In the genomic region with DNA sequence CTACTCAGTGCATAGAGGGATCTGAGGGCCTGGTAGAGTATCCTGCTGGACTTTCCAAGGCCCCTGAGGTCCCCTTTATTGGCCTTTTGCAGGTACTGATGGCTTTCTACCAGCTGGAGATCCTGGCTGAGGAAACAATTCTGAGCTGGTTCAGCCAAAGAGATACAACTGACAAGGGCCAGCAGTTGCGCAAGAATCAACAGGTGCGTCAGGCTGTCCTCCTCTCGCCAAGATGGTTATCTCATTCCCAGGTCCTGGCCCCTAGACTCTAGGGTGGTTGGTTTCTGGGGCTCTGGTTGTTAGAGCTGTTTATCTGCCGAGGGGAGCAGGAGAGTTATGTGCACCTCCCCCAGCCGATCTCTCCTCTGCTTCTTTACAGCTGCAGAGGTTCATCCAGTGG, we compare ENCODE assay signal across 2 cellular contexts.
TF ChIP-seq lines count a peak whose summit lies in the region.

No MANE protein-coding gene starts in this region.

TF ChIP-seq in HCT116, 20 proteins besides CTCF, POLR2A, EP300 and RAD21:
- TF ChIP-seq, protein P1, sequence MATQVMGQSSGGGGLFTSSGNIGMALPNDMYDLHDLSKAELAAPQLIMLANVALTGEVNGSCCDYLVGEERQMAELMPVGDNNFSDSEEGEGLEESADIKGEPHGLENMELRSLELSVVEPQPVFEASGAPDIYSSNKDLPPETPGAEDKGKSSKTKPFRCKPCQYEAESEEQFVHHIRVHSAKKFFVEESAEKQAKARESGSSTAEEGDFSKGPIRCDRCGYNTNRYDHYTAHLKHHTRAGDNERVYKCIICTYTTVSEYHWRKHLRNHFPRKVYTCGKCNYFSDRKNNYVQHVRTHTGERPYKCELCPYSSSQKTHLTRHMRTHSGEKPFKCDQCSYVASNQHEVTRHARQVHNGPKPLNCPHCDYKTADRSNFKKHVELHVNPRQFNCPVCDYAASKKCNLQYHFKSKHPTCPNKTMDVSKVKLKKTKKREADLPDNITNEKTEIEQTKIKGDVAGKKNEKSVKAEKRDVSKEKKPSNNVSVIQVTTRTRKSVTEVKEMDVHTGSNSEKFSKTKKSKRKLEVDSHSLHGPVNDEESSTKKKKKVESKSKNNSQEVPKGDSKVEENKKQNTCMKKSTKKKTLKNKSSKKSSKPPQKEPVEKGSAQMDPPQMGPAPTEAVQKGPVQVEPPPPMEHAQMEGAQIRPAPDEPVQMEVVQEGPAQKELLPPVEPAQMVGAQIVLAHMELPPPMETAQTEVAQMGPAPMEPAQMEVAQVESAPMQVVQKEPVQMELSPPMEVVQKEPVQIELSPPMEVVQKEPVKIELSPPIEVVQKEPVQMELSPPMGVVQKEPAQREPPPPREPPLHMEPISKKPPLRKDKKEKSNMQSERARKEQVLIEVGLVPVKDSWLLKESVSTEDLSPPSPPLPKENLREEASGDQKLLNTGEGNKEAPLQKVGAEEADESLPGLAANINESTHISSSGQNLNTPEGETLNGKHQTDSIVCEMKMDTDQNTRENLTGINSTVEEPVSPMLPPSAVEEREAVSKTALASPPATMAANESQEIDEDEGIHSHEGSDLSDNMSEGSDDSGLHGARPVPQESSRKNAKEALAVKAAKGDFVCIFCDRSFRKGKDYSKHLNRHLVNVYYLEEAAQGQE (IDR thresholded peaks at IDR 0.05; ENCODE audit: low read depth), result no peak
- TF ChIP-seq ZNF274 (IDR thresholded peaks at IDR 0.05; ENCODE audit: low read depth, low read length), result no peak
- no peak for TF ChIP-seq CEBPB (IDR thresholded peaks at IDR 0.05; ENCODE audit: low read depth)
- TF ChIP-seq EZH2 (IDR thresholded peaks at IDR 0.05), result no peak
- TF ChIP-seq SP1 (IDR thresholded peaks at IDR 0.05; ENCODE audit: low read depth), result no peak
- no peak for TF ChIP-seq SRF (IDR thresholded peaks at IDR 0.05; ENCODE audit: low read depth)
- TF ChIP-seq TCF7L2 (IDR thresholded peaks at IDR 0.05; ENCODE audit: borderline replicate concordance, extremely low read depth, insufficient read depth, insufficient read length), result no peak
- TF ChIP-seq JUND (IDR thresholded peaks at IDR 0.05), result no peak
- no peak for TF ChIP-seq ZFX (IDR thresholded peaks at IDR 0.05)

TF ChIP-seq in K562, 482 proteins besides CTCF, POLR2A, EP300 and RAD21:
- TF ChIP-seq CEBPG (CRISPR knock-in tag; IDR thresholded peaks at IDR 0.05) (peak; percentile 48; the same call in 1 of the 2 replicates), CEBPG (tag; conservative IDR thresholded peaks at IDR 0.05 in 1 of 2, IDR thresholded peaks at IDR 0.05 in 1 of 2) (peak; percentile 67 to 94), CREBBP (IDR thresholded peaks at IDR 0.05; ENCODE audit: low read depth, low read length) (no peak), CHCHD3 (CRISPR knock-in tag; IDR thresholded peaks at IDR 0.05) (no peak), KLF6 (CRISPR knock-in tag; IDR thresholded peaks at IDR 0.05; ENCODE audit: borderline replicate concordance) (no peak), NONO (IDR thresholded peaks at IDR 0.05; ENCODE audit: low read depth in 2 of 2, low read length in 1 of 2) (no peak), ZNF583 (CRISPR knock-in tag; IDR thresholded peaks at IDR 0.05) (no peak), ZFPM2 (CRISPR knock-in tag; IDR thresholded peaks at IDR 0.05) (no peak), ZNF140 (CRISPR knock-in tag; IDR thresholded peaks at IDR 0.05) (no peak), HMG20B (CRISPR knock-in tag; IDR thresholded peaks at IDR 0.05) (no peak), CEBPB (tag; IDR thresholded peaks at IDR 0.05) (peak; percentile 95)
- TF ChIP-seq, protein P2, sequence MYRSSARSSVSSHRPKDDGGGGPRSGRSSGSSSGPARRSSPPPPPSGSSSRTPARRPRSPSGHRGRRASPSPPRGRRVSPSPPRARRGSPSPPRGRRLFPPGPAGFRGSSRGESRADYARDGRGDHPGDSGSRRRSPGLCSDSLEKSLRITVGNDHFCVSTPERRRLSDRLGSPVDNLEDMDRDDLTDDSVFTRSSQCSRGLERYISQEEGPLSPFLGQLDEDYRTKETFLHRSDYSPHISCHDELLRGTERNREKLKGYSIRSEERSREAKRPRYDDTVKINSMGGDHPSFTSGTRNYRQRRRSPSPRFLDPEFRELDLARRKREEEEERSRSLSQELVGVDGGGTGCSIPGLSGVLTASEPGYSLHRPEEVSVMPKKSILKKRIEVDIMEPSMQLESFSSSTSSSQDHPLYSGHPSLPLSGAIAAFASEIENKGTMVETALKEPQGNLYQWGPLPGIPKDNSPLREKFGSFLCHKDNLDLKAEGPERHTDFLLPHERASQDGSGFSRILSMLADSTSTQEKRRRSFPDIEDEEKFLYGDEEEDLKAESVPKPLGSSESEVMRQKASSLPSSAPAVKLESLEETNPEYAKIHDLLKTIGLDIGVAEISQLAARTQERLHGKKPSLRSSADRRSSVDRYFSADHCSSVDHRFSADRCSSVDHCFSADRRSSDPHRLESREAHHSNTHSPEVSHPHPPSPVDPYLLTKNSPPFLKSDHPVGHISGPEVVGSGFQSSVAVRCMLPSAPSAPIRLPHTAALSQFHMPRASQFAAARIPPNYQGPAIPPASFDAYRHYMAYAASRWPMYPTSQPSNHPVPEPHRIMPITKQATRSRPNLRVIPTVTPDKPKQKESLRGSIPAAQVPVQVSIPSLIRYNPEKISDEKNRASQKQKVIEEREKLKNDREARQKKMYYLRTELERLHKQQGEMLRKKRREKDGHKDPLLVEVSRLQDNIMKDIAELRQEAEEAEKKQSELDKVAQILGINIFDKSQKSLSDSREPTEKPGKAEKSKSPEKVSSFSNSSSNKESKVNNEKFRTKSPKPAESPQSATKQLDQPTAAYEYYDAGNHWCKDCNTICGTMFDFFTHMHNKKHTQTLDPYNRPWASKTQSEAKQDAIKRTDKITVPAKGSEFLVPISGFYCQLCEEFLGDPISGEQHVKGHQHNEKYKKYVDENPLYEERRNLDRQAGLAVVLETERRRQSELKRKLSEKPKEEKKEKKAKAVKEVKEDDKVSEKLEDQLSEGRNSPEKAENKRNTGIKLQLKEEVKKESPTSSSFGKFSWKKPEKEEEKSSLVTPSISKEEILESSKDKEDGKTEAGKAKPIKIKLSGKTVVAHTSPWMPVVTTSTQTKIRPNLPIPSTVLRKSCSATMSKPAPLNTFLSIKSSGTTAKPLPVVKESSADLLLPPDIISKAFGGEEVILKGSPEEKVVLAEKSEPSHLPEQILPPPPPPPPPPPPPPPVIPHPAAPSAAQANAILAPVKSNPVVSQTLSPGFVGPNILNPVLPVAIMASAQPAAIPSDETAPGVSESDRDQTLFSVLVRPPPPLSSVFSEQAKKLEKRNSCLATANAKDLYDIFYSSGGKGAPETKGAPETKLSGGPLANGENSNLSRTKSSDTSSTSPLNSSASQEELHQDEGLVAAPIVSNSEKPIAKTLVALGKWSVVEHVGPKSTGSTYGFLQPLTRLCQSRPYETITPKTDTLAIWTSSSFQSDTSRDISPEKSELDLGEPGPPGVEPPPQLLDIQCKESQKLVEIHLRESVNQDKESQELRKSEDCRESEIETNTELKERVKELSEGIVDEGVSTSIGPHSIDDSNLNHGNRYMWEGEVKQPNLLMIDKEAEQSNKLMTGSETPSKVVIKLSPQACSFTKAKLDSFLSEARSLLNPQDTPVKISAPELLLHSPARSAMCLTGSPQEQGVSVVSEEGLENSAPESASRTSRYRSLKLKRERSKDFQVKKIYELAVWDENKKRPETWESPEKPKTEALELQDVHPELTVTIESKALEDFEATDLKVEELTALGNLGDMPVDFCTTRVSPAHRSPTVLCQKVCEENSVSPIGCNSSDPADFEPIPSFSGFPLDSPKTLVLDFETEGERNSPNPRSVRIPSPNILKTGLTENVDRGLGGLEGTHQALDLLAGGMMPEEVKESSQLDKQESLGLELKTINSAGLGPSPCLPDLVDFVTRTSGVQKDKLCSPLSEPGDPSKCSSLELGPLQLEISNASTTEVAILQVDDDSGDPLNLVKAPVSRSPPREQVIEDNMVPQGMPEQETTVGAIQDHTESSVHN (IDR thresholded peaks at IDR 0.05; ENCODE audit: borderline replicate concordance in 1 of 2, low read depth in 1 of 2), result no peak
- TF ChIP-seq, protein P3, sequence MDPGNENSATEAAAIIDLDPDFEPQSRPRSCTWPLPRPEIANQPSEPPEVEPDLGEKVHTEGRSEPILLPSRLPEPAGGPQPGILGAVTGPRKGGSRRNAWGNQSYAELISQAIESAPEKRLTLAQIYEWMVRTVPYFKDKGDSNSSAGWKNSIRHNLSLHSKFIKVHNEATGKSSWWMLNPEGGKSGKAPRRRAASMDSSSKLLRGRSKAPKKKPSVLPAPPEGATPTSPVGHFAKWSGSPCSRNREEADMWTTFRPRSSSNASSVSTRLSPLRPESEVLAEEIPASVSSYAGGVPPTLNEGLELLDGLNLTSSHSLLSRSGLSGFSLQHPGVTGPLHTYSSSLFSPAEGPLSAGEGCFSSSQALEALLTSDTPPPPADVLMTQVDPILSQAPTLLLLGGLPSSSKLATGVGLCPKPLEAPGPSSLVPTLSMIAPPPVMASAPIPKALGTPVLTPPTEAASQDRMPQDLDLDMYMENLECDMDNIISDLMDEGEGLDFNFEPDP (CRISPR knock-in tag; IDR thresholded peaks at IDR 0.05), result no peak
- TF ChIP-seq, protein P4, sequence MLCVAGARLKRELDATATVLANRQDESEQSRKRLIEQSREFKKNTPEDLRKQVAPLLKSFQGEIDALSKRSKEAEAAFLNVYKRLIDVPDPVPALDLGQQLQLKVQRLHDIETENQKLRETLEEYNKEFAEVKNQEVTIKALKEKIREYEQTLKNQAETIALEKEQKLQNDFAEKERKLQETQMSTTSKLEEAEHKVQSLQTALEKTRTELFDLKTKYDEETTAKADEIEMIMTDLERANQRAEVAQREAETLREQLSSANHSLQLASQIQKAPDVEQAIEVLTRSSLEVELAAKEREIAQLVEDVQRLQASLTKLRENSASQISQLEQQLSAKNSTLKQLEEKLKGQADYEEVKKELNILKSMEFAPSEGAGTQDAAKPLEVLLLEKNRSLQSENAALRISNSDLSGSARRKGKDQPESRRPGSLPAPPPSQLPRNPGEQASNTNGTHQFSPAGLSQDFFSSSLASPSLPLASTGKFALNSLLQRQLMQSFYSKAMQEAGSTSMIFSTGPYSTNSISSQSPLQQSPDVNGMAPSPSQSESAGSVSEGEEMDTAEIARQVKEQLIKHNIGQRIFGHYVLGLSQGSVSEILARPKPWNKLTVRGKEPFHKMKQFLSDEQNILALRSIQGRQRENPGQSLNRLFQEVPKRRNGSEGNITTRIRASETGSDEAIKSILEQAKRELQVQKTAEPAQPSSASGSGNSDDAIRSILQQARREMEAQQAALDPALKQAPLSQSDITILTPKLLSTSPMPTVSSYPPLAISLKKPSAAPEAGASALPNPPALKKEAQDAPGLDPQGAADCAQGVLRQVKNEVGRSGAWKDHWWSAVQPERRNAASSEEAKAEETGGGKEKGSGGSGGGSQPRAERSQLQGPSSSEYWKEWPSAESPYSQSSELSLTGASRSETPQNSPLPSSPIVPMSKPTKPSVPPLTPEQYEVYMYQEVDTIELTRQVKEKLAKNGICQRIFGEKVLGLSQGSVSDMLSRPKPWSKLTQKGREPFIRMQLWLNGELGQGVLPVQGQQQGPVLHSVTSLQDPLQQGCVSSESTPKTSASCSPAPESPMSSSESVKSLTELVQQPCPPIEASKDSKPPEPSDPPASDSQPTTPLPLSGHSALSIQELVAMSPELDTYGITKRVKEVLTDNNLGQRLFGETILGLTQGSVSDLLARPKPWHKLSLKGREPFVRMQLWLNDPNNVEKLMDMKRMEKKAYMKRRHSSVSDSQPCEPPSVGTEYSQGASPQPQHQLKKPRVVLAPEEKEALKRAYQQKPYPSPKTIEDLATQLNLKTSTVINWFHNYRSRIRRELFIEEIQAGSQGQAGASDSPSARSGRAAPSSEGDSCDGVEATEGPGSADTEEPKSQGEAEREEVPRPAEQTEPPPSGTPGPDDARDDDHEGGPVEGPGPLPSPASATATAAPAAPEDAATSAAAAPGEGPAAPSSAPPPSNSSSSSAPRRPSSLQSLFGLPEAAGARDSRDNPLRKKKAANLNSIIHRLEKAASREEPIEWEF (CRISPR knock-in tag; IDR thresholded peaks at IDR 0.05), result no peak
- TF ChIP-seq, protein P5, sequence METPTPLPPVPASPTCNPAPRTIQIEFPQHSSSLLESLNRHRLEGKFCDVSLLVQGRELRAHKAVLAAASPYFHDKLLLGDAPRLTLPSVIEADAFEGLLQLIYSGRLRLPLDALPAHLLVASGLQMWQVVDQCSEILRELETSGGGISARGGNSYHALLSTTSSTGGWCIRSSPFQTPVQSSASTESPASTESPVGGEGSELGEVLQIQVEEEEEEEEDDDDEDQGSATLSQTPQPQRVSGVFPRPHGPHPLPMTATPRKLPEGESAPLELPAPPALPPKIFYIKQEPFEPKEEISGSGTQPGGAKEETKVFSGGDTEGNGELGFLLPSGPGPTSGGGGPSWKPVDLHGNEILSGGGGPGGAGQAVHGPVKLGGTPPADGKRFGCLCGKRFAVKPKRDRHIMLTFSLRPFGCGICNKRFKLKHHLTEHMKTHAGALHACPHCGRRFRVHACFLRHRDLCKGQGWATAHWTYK (CRISPR knock-in tag; IDR thresholded peaks at IDR 0.05), result no peak
